ENCODE assay signal across 1 cellular context in the genomic region with DNA sequence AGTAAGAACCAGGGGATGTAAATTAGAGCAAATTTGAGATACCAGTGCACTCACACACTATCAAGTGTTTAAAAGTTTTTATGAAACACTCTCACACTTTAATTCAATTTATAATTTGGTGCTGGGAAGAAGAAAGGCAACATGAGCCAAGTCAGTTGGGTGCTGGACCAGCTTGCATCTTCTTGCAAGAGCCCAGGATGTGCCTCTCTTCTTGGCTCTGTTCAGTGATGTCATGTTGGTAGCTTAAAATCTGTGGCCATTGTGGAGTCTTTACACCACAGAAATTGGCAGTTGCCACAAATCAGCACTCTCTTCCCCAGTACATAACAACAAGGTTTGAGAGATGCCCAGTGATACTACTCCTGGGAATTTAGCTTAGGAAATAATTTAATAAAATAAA.
TF ChIP-seq lines count a peak whose summit lies in the region.

No MANE protein-coding gene starts in this region.

TF ChIP-seq in IMR-90, 13 proteins besides CTCF, POLR2A, EP300 and RAD21:
- TF ChIP-seq MAFK (IDR thresholded peaks at IDR 0.05; ENCODE audit: low read depth, low read length) (no peak), CHD1 (IDR thresholded peaks at IDR 0.05; ENCODE audit: low read depth, low read length) (no peak), SMC3 (IDR thresholded peaks at IDR 0.05; ENCODE audit: low read depth, low read length) (no peak), CEBPB (IDR thresholded peaks at IDR 0.05; ENCODE audit: low read depth, low read length) (no peak), NFE2L2 (IDR thresholded peaks at IDR 0.05; ENCODE audit: low read depth, low read length) (no peak), BHLHE40 (IDR thresholded peaks at IDR 0.05; ENCODE audit: low read depth, low read length) (no peak), MAZ (IDR thresholded peaks at IDR 0.05; ENCODE audit: borderline replicate concordance, low read depth, low read length) (no peak), FOS (IDR thresholded peaks at IDR 0.05; ENCODE audit: low read depth, low read length) (no peak), RFX5 (IDR thresholded peaks at IDR 0.05; ENCODE audit: low read depth, low read length) (no peak)
- TF ChIP-seq, protein P1, sequence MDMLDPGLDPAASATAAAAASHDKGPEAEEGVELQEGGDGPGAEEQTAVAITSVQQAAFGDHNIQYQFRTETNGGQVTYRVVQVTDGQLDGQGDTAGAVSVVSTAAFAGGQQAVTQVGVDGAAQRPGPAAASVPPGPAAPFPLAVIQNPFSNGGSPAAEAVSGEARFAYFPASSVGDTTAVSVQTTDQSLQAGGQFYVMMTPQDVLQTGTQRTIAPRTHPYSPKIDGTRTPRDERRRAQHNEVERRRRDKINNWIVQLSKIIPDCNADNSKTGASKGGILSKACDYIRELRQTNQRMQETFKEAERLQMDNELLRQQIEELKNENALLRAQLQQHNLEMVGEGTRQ (IDR thresholded peaks at IDR 0.05; ENCODE audit: low read depth, low read length), result no peak
- TF ChIP-seq, protein P2, sequence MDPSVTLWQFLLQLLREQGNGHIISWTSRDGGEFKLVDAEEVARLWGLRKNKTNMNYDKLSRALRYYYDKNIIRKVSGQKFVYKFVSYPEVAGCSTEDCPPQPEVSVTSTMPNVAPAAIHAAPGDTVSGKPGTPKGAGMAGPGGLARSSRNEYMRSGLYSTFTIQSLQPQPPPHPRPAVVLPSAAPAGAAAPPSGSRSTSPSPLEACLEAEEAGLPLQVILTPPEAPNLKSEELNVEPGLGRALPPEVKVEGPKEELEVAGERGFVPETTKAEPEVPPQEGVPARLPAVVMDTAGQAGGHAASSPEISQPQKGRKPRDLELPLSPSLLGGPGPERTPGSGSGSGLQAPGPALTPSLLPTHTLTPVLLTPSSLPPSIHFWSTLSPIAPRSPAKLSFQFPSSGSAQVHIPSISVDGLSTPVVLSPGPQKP (IDR thresholded peaks at IDR 0.05; ENCODE audit: borderline replicate concordance, low read depth, low read length), result no peak
